In genomic region chr11:13691296-13691899, GRCh38 we compare ENCODE assay signal across 14 cellular contexts.
"Had no signal": no experiment of that assay in that cellular context is flagged by ENCODE, and none has a peak within 500 bp of the region (broad histone marks: within the 10 kb centered on the region; RNA-seq: fewer than 3 reads in every experiment).

No MANE protein-coding gene starts in this region.

- H3K27me3 Mint-ChIP-seq: activated B cell treated with CpG ODN at 0.5 μM for 24 hours; activated CD4-positive, alpha-beta T cell treated with anti-CD3 and anti-CD28 coated beads, Interleukin-2, amount 10 ng/mL, durations not matched to agents 24 days and 14 days; activated naive CD8-positive, alpha-beta T cell; brain; central memory CD8-positive, alpha-beta T cell; dendritic cell treated with granulocyte-macrophage colony-stimulating factor and Interleukin-4, amounts not matched to agents 40 ng/mL and 50 ng/mL, for 4 days; effector memory CD8-positive, alpha-beta T cell; stimulated activated naive CD8-positive, alpha-beta T cell treated with anti-CD3 and anti-CD28 coated beads, Interleukin-15, Interleukin-2, amounts not matched to agents 100 ng/mL and 50 ng/mL, for 24 hours had no signal

- DNase-seq: activated B cell treated with CpG ODN at 0.5 μM for 24 hours; activated CD4-positive, alpha-beta T cell treated with anti-CD3 and anti-CD28 coated beads, Interleukin-2, amount 10 ng/mL, durations not matched to agents 24 days and 14 days; activated gamma-delta T cell treated with Interleukin-2 at 50 U/mL for 16 hours; effector memory CD8-positive, alpha-beta T cell; midbrain; ovary; right lobe of liver; T-helper 2 cell; upper lobe of left lung had no signal

- H3K4me3 ChIP-seq: ovary, right lobe of liver, upper lobe of left lung had no signal

- H3K36me3 ChIP-seq: ovary, right lobe of liver had no signal

- H3K27ac Mint-ChIP-seq: activated B cell treated with CpG ODN at 0.5 μM for 24 hours; activated CD4-positive, alpha-beta T cell treated with anti-CD3 and anti-CD28 coated beads, Interleukin-2, amount 10 ng/mL, durations not matched to agents 24 days and 14 days; activated naive CD8-positive, alpha-beta T cell; brain; dendritic cell treated with granulocyte-macrophage colony-stimulating factor and Interleukin-4, amounts not matched to agents 40 ng/mL and 50 ng/mL, for 4 days; effector memory CD8-positive, alpha-beta T cell; stimulated activated naive CD8-positive, alpha-beta T cell treated with anti-CD3 and anti-CD28 coated beads, Interleukin-15, Interleukin-2, amounts not matched to agents 100 ng/mL and 50 ng/mL, for 24 hours had no signal

- H3K27me3 ChIP-seq: ovary, right lobe of liver, upper lobe of left lung had no signal

- H3K4me3 Mint-ChIP-seq: activated B cell treated with CpG ODN at 0.5 μM for 24 hours; activated CD4-positive, alpha-beta T cell treated with anti-CD3 and anti-CD28 coated beads, Interleukin-2, amount 10 ng/mL, durations not matched to agents 24 days and 14 days; activated naive CD8-positive, alpha-beta T cell; brain; central memory CD8-positive, alpha-beta T cell; dendritic cell treated with granulocyte-macrophage colony-stimulating factor and Interleukin-4, amounts not matched to agents 40 ng/mL and 50 ng/mL, for 4 days; effector memory CD8-positive, alpha-beta T cell; stimulated activated naive CD8-positive, alpha-beta T cell treated with anti-CD3 and anti-CD28 coated beads, Interleukin-15, Interleukin-2, amounts not matched to agents 100 ng/mL and 50 ng/mL, for 24 hours had no signal

- H3K9me3 ChIP-seq: ovary, right lobe of liver, upper lobe of left lung had no signal

- H3K9me3 Mint-ChIP-seq: central memory CD8-positive, alpha-beta T cell; dendritic cell treated with granulocyte-macrophage colony-stimulating factor and Interleukin-4, amounts not matched to agents 40 ng/mL and 50 ng/mL, for 4 days; effector memory CD8-positive, alpha-beta T cell had no signal

- ATAC-seq: effector memory CD8-positive, alpha-beta T cell had no signal

- H3K4me1 ChIP-seq: right lobe of liver had no signal

- H3K27ac ChIP-seq: ovary, right lobe of liver, upper lobe of left lung had no signal
